In the genomic region with DNA sequence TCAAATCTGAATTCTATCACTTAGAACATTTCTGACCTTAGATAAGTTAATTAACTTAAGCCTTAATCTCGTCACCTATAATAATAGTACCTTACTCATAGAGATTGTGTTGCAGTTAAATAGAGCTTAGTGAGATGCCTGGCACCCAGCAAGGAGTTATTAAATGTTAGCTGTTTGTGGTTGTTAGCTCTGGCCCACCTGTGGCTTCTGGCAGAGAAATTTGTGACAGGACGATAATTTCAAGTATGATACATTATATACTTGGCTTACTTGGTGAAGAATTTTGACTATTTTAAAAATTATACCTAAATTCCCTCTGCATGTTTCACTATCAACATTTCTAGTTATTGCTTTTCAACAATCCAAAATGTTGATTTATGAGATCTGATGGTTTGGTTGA, we compare ENCODE assay signal across 30 cellular contexts.
"Had no signal": no experiment of that assay in that cellular context is flagged by ENCODE, and none has a peak within 500 bp of the region (broad histone marks: within the 10 kb centered on the region; RNA-seq: fewer than 3 reads in every experiment).

No MANE protein-coding gene starts in this region.

- H3K27me3 ChIP-seq: adrenal gland, ascending aorta, cardiac muscle cell had no signal

- H3K4me1 ChIP-seq: adrenal gland, ascending aorta had no signal

- H3K36me3 ChIP-seq: adrenal gland, ascending aorta, cardiac muscle cell had no signal

- DNase-seq: activated B cell treated with CpG ODN at 0.5 μM for 24 hours; activated CD4-positive, alpha-beta memory T cell treated with anti-CD3 and anti-CD28 coated beads for 36 hours; activated CD4-positive, alpha-beta T cell treated with anti-CD3 and anti-CD28 coated beads for 4 hours; activated CD4-positive, alpha-beta T cell treated with anti-CD3 and anti-CD28 coated beads, Interleukin-2, amount 10 ng/mL, durations not matched to agents 24 days and 14 days; activated CD4-positive, alpha-beta T cell treated with anti-CD3 and anti-CD28 coated beads, Interleukin-2, amount 50 U/mL, for 1 hour; activated CD4-positive, alpha-beta T cell treated with anti-CD3 and anti-CD28 coated beads, Interleukin-2, amount 50 U/mL, for 4 hours; activated CD4-positive, CD25-positive, alpha-beta regulatory T cell treated with anti-CD3 and anti-CD28 coated beads, Interleukin-2, amount 50 U/mL, for 72 hours; activated CD8-positive, alpha-beta memory T cell treated with anti-CD3 and anti-CD28 coated beads, Interleukin-2, amount 50 U/mL, for 4 hours; activated CD8-positive, alpha-beta T cell treated with anti-CD3 and anti-CD28 coated beads for 36 hours; activated effector memory CD4-positive, alpha-beta T cell treated with anti-CD3 and anti-CD28 coated beads, Interleukin-2, amount 50 U/mL, for 16 hours; activated gamma-delta T cell treated with Interleukin-2 at 50 U/mL for 16 hours; activated naive CD4-positive, alpha-beta T cell; activated naive CD4-positive, alpha-beta T cell treated with anti-CD3 and anti-CD28 coated beads for 36 hours; activated naive CD4-positive, alpha-beta T cell treated with anti-CD3 and anti-CD28 coated beads, Interleukin-2, amount 50 U/mL, for 16 hours; activated naive CD8-positive, alpha-beta T cell treated with anti-CD3 and anti-CD28 coated beads for 36 hours; activated T-cell treated with anti-CD3 and anti-CD28 coated beads for 4 hours; activated T-cell treated with anti-CD3 and anti-CD28 coated beads, Interleukin-2, amount 50 U/mL, for 1 hour; activated T-cell treated with anti-CD3 and anti-CD28 coated beads, Interleukin-2, amount 50 U/mL, for 4 hours; activated T-cell treated with anti-CD3 and anti-CD28 coated beads, Interleukin-2, amount 50 U/mL, for 72 hours; adrenal gland; amniotic stem cell; central memory CD4-positive, alpha-beta T cell; T-helper 1 cell; T-helper 2 cell; T-helper 9 cell had no signal

- H3K27ac ChIP-seq: adrenal gland, ascending aorta, cardiac muscle cell, VCaP had no signal

- H3K4me3 ChIP-seq: adrenal gland, ascending aorta, cardiac muscle cell had no signal

- FAIRE-seq: bronchial epithelial cell, TTC549 had no signal

- H3K9me3 ChIP-seq: adrenal gland, ascending aorta had no signal
